12 cellular contexts compared by ENCODE assay signal in genomic region chr9:94812343-94812742, GRCh38.
DNase-seq lines count a peak whose midpoint lies in the region; ATAC-seq and TF ChIP-seq lines count a peak whose summit lies in the region.
"Had no signal": no experiment of that assay in that cellular context is flagged by ENCODE, and none has a peak within 500 bp of the region (broad histone marks: within the 10 kb centered on the region; RNA-seq: fewer than 3 reads in every experiment).

No MANE protein-coding gene starts in this region.

- H3K4me3 ChIP-seq in breast epithelium (no peak overlapping the region), stomach (no peak overlapping the region)
- H3K4me3 ChIP-seq: BLaER1 had no signal

- TF ChIP-seq EP300 in stomach (IDR thresholded peaks at IDR 0.05): no peak

- H3K9me3 ChIP-seq in breast epithelium: no peaks in the 10 kb centered on the region
- no peaks in the 10 kb centered on the region for H3K9me3 ChIP-seq in stomach
- H3K9me3 ChIP-seq: BLaER1 had no signal

- peak overlapping the region; percentile 46 to 57 for H3K27ac ChIP-seq in breast epithelium
- no peak overlapping the region for H3K27ac ChIP-seq in stomach
- H3K27ac ChIP-seq: BLaER1 had no signal

- H3K27me3 ChIP-seq in breast epithelium (no peaks in the 10 kb centered on the region), stomach (no peaks in the 10 kb centered on the region)
- H3K27me3 ChIP-seq: BLaER1 had no signal

- in situ Hi-C loops in ACHN (cut with HindIII; ENCODE audit: low pct_ligation_motif_present, low pct_unique_long_range_greater_than_20kb, low sequenced_read_pairs): no loop called here

- TF ChIP-seq CTCF in breast epithelium (IDR thresholded peaks at IDR 0.05): no peak
- TF ChIP-seq CTCF in stomach (IDR thresholded peaks at IDR 0.05): no peak

- H3K4me1 ChIP-seq in breast epithelium (no peaks in the 10 kb centered on the region), stomach (no peaks in the 10 kb centered on the region)

- H3K36me3 ChIP-seq in breast epithelium: no peaks in the 10 kb centered on the region
- peaks cover 0 to 14% (median 6%) of the 10 kb centered on the region in 4 donors for H3K36me3 ChIP-seq in stomach

- 92 to 99% (median 93%) methylated on average over 2 of the region's 2 CpGs for WGBS in stomach, 5 donors

- peak; percentile 76 for DNase-seq in ACHN
- DNase-seq in HT1080 (ENCODE audit: low read depth): peak; percentile 39
- DNase-seq in breast epithelium (ENCODE audit: low spot score in 2 of 2): peak in 1 of 2 donors; percentile 45
- peak; percentile 98 for DNase-seq in kidney tubule cell (ENCODE audit: low spot score)
- DNase-seq in stomach: no peak
- DNase-seq in NCI-H2081 treated with DMSO at 0.1 percent for 48 hours (lab: John Stamatoyannopoulos, UW): no peak
- DNase-seq in NCI-H2107 (lab: John Stamatoyannopoulos, UW): no peak
- DNase-seq: NCI-H69, occipital lobe, T-helper 2 cell had no signal

- TF ChIP-seq POLR2A in breast epithelium (IDR thresholded peaks at IDR 0.05) (no peak), stomach (IDR thresholded peaks at IDR 0.05) (no peak)

- ATAC-seq in GM21526 (IDR thresholded peaks at IDR 0.05; ENCODE audit: low FRiP score, unreplicated experiment): no peak

- intact Hi-C loops in breast epithelium (cut with DNase I; ENCODE audit: low total_unique reads): no loop called here
- intact Hi-C loops in stomach (cut with DNase I; ENCODE audit: low total_unique reads): no loop called here

Comparison
In these comparisons a context has a peak if more than half of its experiments do, and no peak if none do; other contexts are left out.
1. DNase-seq: peak in ACHN (single experiment), HT1080 (single experiment) and kidney tubule cell (single experiment); none in stomach (single experiment), NCI-H2081 treated with DMSO at 0.1 percent for 48 hours (single experiment) and NCI-H2107 (single experiment).
2. H3K27ac ChIP-seq: peak in breast epithelium (2 of 2); none in stomach (0 of 5).